ENCODE assay signal across 15 cellular contexts in the genomic region with DNA sequence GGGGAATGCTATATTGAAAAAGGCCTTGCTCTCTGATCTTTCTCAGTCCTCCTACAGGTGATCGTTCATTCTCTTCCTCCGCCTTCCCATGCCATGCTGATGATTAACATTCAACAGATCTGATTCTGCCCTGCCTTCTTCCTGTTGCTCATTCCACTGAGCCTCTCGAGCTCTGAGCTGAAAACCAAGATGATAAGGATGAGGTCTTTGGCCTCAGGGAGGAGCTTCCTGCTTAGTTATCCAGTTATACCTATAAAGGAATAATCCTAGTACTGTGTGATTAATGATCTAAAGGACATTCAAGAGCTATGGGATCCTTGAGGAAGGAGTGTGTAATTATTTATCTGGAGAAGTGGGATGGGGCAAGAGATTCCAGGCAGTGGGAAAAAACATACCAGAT. TPM values are rescaled to one million over a fixed set of nuclear protein-coding genes. Genes with fewer than 3 reads are reported as not detected.
DNase-seq lines count a peak whose midpoint lies in the region; ATAC-seq and TF ChIP-seq lines count a peak whose summit lies in the region.
"Had no signal": no experiment of that assay in that cellular context is flagged by ENCODE, and none has a peak within 500 bp of the region (broad histone marks: within the 10 kb centered on the region; RNA-seq: fewer than 3 reads in every experiment).

No MANE protein-coding gene starts in this region.

- no peaks in the 10 kb centered on the region for H3K9me3 Mint-ChIP-seq in mesothelial cell of epicardium
- H3K9me3 Mint-ChIP-seq: activated CD4-positive, alpha-beta memory T cell treated with anti-CD3 and anti-CD28 coated beads for 36 hours; stimulated activated effector memory CD8-positive, alpha-beta T cell treated with anti-CD3 and anti-CD28 coated beads, Interleukin-12 subunit alpha, Interleukin-12 subunit beta, amount 100 ng/mL, for 72 hours had no signal

- no peaks in the 10 kb centered on the region for H3K79me1 ChIP-seq in mesendoderm (ENCODE audit: low read length)

- no peak overlapping the region for H4K8ac ChIP-seq in mesendoderm (ENCODE audit: low read depth, low read length)

- H2AK5ac ChIP-seq in mesendoderm (ENCODE audit: low read length), result no peak overlapping the region

- H3K9ac ChIP-seq in mesendoderm (ENCODE audit: low read length), result no peak overlapping the region

- no peak overlapping the region for H3K56ac ChIP-seq in mesendoderm (ENCODE audit: low read length)

- no peak overlapping the region for H3K27ac Mint-ChIP-seq in mesothelial cell of epicardium
- H3K27ac Mint-ChIP-seq: activated CD4-positive, alpha-beta memory T cell treated with anti-CD3 and anti-CD28 coated beads for 36 hours; stimulated activated effector memory CD8-positive, alpha-beta T cell treated with anti-CD3 and anti-CD28 coated beads, Interleukin-12 subunit alpha, Interleukin-12 subunit beta, amount 100 ng/mL, for 72 hours; T-helper 17 cell had no signal

- in situ Hi-C loops in Caki2 (cut with HindIII; ENCODE audit: low pct_unique_long_range_greater_than_20kb, low sequenced_read_pairs) (no loop called here), GM13976 (cut with MboI; ENCODE audit: low sequenced_read_pairs, unreplicated experiment) (no loop called here)

- H3K79me2 ChIP-seq in mesendoderm (ENCODE audit: control insufficient read depth, insufficient read depth, low read length), result no peaks in the 10 kb centered on the region

- H3K27me3 Mint-ChIP-seq in mesothelial cell of epicardium (ENCODE audit: low read depth), result no peaks in the 10 kb centered on the region
- H3K27me3 Mint-ChIP-seq: activated CD4-positive, alpha-beta memory T cell treated with anti-CD3 and anti-CD28 coated beads for 36 hours; T-helper 17 cell had no signal

- WGBS in mesendoderm (ENCODE audit: extremely low coverage, insufficient coverage, low lambda C conversion rate), result no CpG with 5 or more reads among the region's 3 CpGs

- no peak overlapping the region for H4K5ac ChIP-seq in mesendoderm (ENCODE audit: low read length)

- H3K27me3 ChIP-seq in mesendoderm (ENCODE audit: insufficient read depth, low read length, poor library complexity), result no peaks in the 10 kb centered on the region

- H3K4me1 ChIP-seq in mesendoderm (ENCODE audit: control insufficient read depth, low read depth, low read length), result no peaks in the 10 kb centered on the region

- H2BK120ac ChIP-seq in mesendoderm (ENCODE audit: low read depth, low read length), result no peak overlapping the region

- H3K4me2 ChIP-seq in mesendoderm (ENCODE audit: low read length), result no peak overlapping the region

- H3K4ac ChIP-seq in mesendoderm (ENCODE audit: low read depth, low read length), result no peak overlapping the region

- DNase-seq in Caki2 (ENCODE audit: low read depth), result peak; percentile 77
- peak; percentile 99 for DNase-seq in NCI-H226
- peak; percentile 36 to 60 for DNase-seq in cardiac fibroblast (ENCODE audit: low read depth in 2 of 2)
- peak; percentile 52 for DNase-seq in mesendoderm
- DNase-seq in GM13976 (ENCODE audit: low spot score), result no peak
- no peak for DNase-seq in mesothelial cell of epicardium (ENCODE audit: low spot score in 2 of 2, unreplicated experiment in 2 of 2)
- DNase-seq: activated CD4-positive, alpha-beta memory T cell treated with anti-CD3 and anti-CD28 coated beads for 36 hours; midbrain; NCI-H1694 treated with DMSO at 0.1 percent for 48 hours; OCI-M1; T-helper 17 cell had no signal

- ATAC-seq in GM21786 (IDR thresholded peaks at IDR 0.05; ENCODE audit: unreplicated experiment) (no peak), GM18907 (IDR thresholded peaks at IDR 0.05; ENCODE audit: unreplicated experiment) (no peak)
- ATAC-seq: HCT116; stimulated activated effector memory CD8-positive, alpha-beta T cell treated with anti-CD3 and anti-CD28 coated beads, Interleukin-12 subunit alpha, Interleukin-12 subunit beta, amount 100 ng/mL, for 72 hours; T-helper 17 cell had no signal

- H3K23ac ChIP-seq in mesendoderm (ENCODE audit: low read length), result no peak overlapping the region

- TF ChIP-seq CTCF in cardiac fibroblast (IDR thresholded peaks at IDR 0.05; ENCODE audit: low read depth, low read length), result no peak
- no peak for TF ChIP-seq CTCF in GM13976 (IDR thresholded peaks at IDR 0.05; ENCODE audit: borderline replicate concordance, control extremely low read depth, extremely low read depth, insufficient read depth, missing control alignments)
- TF ChIP-seq CTCF in mesothelial cell of epicardium (IDR thresholded peaks at IDR 0.05; ENCODE audit: unreplicated experiment), result no peak

- H3K4me3 ChIP-seq in cardiac fibroblast (replicated peaks in 1 of 2; ENCODE audit: low read depth in 2 of 2, low read length in 2 of 2) (no peak overlapping the region), mesendoderm (ENCODE audit: low read length) (no peak overlapping the region)

- H3K36me3 ChIP-seq in mesendoderm (ENCODE audit: control insufficient read depth, insufficient read depth, low read length), result no peaks in the 10 kb centered on the region

- H3K4me1 Mint-ChIP-seq in mesothelial cell of epicardium, result peaks cover 12% of the 10 kb centered on the region
- H3K4me1 Mint-ChIP-seq: T-helper 17 cell had no signal

- no peak overlapping the region for H2BK5ac ChIP-seq in mesendoderm (ENCODE audit: low read length)

- H3K36me3 Mint-ChIP-seq in mesothelial cell of epicardium, result no peaks in the 10 kb centered on the region
- H3K36me3 Mint-ChIP-seq: stimulated activated effector memory CD8-positive, alpha-beta T cell treated with anti-CD3 and anti-CD28 coated beads, Interleukin-12 subunit alpha, Interleukin-12 subunit beta, amount 100 ng/mL, for 72 hours had no signal

- H3K18ac ChIP-seq in mesendoderm (ENCODE audit: low read length), result no peak overlapping the region

- H3K4me3 Mint-ChIP-seq in mesothelial cell of epicardium, result no peak overlapping the region
- H3K4me3 Mint-ChIP-seq: activated CD4-positive, alpha-beta memory T cell treated with anti-CD3 and anti-CD28 coated beads for 36 hours; stimulated activated effector memory CD8-positive, alpha-beta T cell treated with anti-CD3 and anti-CD28 coated beads, Interleukin-12 subunit alpha, Interleukin-12 subunit beta, amount 100 ng/mL, for 72 hours; T-helper 17 cell had no signal

- H2BK15ac ChIP-seq in mesendoderm (replicated peaks; ENCODE audit: low read depth), result no peak overlapping the region

- H3K27ac ChIP-seq in mesendoderm (ENCODE audit: low read depth, low read length), result no peak overlapping the region

RNA-seq across cellular contexts. Expression of a gene that starts 25.2 kb away (rescaled TPM):
- 2.0 and 18.1 TPM in 2 replicates for total RNA-seq in Caki2 (2014; rRNA removed; shearing (Covaris generic); ENCODE audit: low replicate concordance)
- polyA plus RNA-seq in mesendoderm (2013, experiment 1 of 2), result 0.03 TPM
- polyA plus RNA-seq in mesendoderm (2013, experiment 2 of 2), result 0.03 TPM
- total RNA-seq in mesothelial cell of epicardium, result 0.13 to 0.49 TPM (median 0.34 TPM) in 3 replicates

RNA-seq across cellular contexts. Expression of a gene that starts 31.8 kb away (rescaled TPM):
- total RNA-seq in Caki2 (2014; rRNA removed; shearing (Covaris generic); ENCODE audit: low replicate concordance), result 213 and 246 TPM in 2 replicates
- 356 TPM for polyA plus RNA-seq in mesendoderm (2013, experiment 1 of 2)
- polyA plus RNA-seq in mesendoderm (2013, experiment 2 of 2), result 349 TPM
- 166 to 174 TPM (median 171 TPM) in 3 replicates for total RNA-seq in mesothelial cell of epicardium

Comparison
In these comparisons a context has a peak if more than half of its experiments do, and no peak if none do; other contexts are left out.
1. DNase-seq: peak in Caki2 (single experiment), NCI-H226 (single experiment), cardiac fibroblast (2 of 2) and mesendoderm (single experiment); none in GM13976 (single experiment) and mesothelial cell of epicardium (0 of 2).